In genomic region chr2:45595724-45596435, GRCh38 we compare ENCODE assay signal across 12 cellular contexts. TPM values are rescaled to one million over a fixed set of nuclear protein-coding genes. Genes with fewer than 3 reads are reported as not detected.
DNase-seq lines count a peak whose midpoint lies in the region; ATAC-seq and TF ChIP-seq lines count a peak whose summit lies in the region.
"Had no signal": no experiment of that assay in that cellular context is flagged by ENCODE, and none has a peak within 500 bp of the region (broad histone marks: within the 10 kb centered on the region; RNA-seq: fewer than 3 reads in every experiment).

No MANE protein-coding gene starts in this region.

- peaks cover 15% of the 10 kb centered on the region for H3K79me2 ChIP-seq in GM23248 (ENCODE audit: insufficient read depth)

- H3K27ac Mint-ChIP-seq in naive thymus-derived CD8-positive, alpha-beta T cell = peak overlapping the region in 1 of 10 donors; percentile 61
- H3K27ac Mint-ChIP-seq in activated naive CD4-positive, alpha-beta T cell treated with anti-CD3 and anti-CD28 coated beads for 36 hours = no peak overlapping the region

- peak; percentile 34 to 45 for ATAC-seq in left cardiac atrium
- no peak for ATAC-seq in naive thymus-derived CD8-positive, alpha-beta T cell
- ATAC-seq in GM18868 (IDR thresholded peaks at IDR 0.05; ENCODE audit: unreplicated experiment) = no peak
- ATAC-seq in GM18861 (IDR thresholded peaks at IDR 0.05; ENCODE audit: unreplicated experiment) = no peak
- ATAC-seq: gastroesophageal sphincter had no signal

- peaks cover 0 to 3% (median 0%) of the 10 kb centered on the region in 9 donors for H3K9me3 Mint-ChIP-seq in naive thymus-derived CD8-positive, alpha-beta T cell
- no peaks in the 10 kb centered on the region for H3K9me3 Mint-ChIP-seq in activated naive CD4-positive, alpha-beta T cell treated with anti-CD3 and anti-CD28 coated beads for 36 hours

- no peak overlapping the region for H2AFZ ChIP-seq in GM23248

- H3K9ac ChIP-seq in GM23248 = peak overlapping the region; percentile 9; the same call in 1 of the 2 replicates

- WGBS in GM23248 (ENCODE audit: low coverage in 1 of 2, low lambda C conversion rate in 2 of 2, missing lambda C conversion rate in 2 of 2), 2 experiments = 42 to 48% methylated on average over 4 of the region's 4 CpGs
- WGBS in stomach, 5 donors = 43 to 65% (median 51%) methylated on average over 4 of the region's 4 CpGs

- intact Hi-C loops in ascending aorta (cut with DNase I) = no loop called here
- intact Hi-C loops in left cardiac atrium (cut with DNase I) = no loop called here
- intact Hi-C loops in stomach (cut with DNase I; ENCODE audit: low total_unique reads) = no loop called here
- intact Hi-C loops in activated naive CD4-positive, alpha-beta T cell treated with anti-CD3 and anti-CD28 coated beads for 36 hours (cut with micrococcal nuclease) = no loop called here

- no peak for TF ChIP-seq POLR2A in stomach (IDR thresholded peaks at IDR 0.05)

- no peaks in the 10 kb centered on the region for H4K20me1 ChIP-seq in GM23248 (ENCODE audit: insufficient read depth)

- H3K4me3 ChIP-seq in GM23248 (peak overlapping the region; percentile 32), ascending aorta (no peak overlapping the region), stomach (no peak overlapping the region)
- H3K4me3 ChIP-seq: gastroesophageal sphincter, skin epidermis had no signal

- TF ChIP-seq CTCF in ascending aorta (IDR thresholded peaks at IDR 0.05) = no peak
- no peak for TF ChIP-seq CTCF in stomach (IDR thresholded peaks at IDR 0.05)

- no peaks in the 10 kb centered on the region for H3K27me3 ChIP-seq in GM23248 (replicated peaks; ENCODE audit: insufficient read depth)
- no peaks in the 10 kb centered on the region for H3K27me3 ChIP-seq in ascending aorta
- H3K27me3 ChIP-seq in stomach = no peaks in the 10 kb centered on the region
- H3K27me3 ChIP-seq: gastroesophageal sphincter had no signal

- H3K9me2 ChIP-seq in GM23248 (ENCODE audit: insufficient read depth) = no peaks in the 10 kb centered on the region

- H3K27ac ChIP-seq in GM23248 (peak overlapping the region; percentile 54), ascending aorta (peak overlapping the region in 1 of 2 donors; percentile 8), stomach (peak overlapping the region in 1 of 5 donors; percentile 27)
- H3K27ac ChIP-seq: gastroesophageal sphincter had no signal

- in situ Hi-C loops in GM23248 (cut with MboI) = no loop called here

- DNase-seq in GM23248 = peak; percentile 90
- DNase-seq in ascending aorta (ENCODE audit: low spot score in 2 of 2) = peak; percentile 9 to 83
- peak; percentile 50 for DNase-seq in left cardiac atrium
- peak; percentile 52 for DNase-seq in stomach
- DNase-seq in naive thymus-derived CD8-positive, alpha-beta T cell = no peak
- no peak for DNase-seq in activated naive CD4-positive, alpha-beta T cell treated with anti-CD3 and anti-CD28 coated beads for 36 hours
- DNase-seq: activated CD8-positive, alpha-beta memory T cell treated with anti-CD3 and anti-CD28 coated beads, Interleukin-2, amount 50 U/mL, for 4 hours; DMS79 had no signal

- H3K9me3 ChIP-seq in GM23248 (ENCODE audit: low read depth) = no peaks in the 10 kb centered on the region
- no peaks in the 10 kb centered on the region for H3K9me3 ChIP-seq in ascending aorta
- H3K9me3 ChIP-seq in stomach = no peaks in the 10 kb centered on the region
- H3K9me3 ChIP-seq: gastroesophageal sphincter had no signal

- peaks cover 6 to 32% (median 14%) of the 10 kb centered on the region in 4 donors for H3K4me1 Mint-ChIP-seq in naive thymus-derived CD8-positive, alpha-beta T cell
- peaks cover 17% of the 10 kb centered on the region for H3K4me1 Mint-ChIP-seq in activated naive CD4-positive, alpha-beta T cell treated with anti-CD3 and anti-CD28 coated beads for 36 hours (ENCODE audit: low read depth)

- CTCF ChIA-PET in activated naive CD4-positive, alpha-beta T cell treated with anti-CD3 and anti-CD28 coated beads for 36 hours (lab: Charles Lee) = interaction anchor here (1.2 kb wide), 1 partner anchor 10 kb away, joined by 3 read pairs; no protein-coding TSS in a partner anchor

- POLR2A ChIA-PET in naive thymus-derived CD8-positive, alpha-beta T cell (lab: Charles Lee) = no interaction called here

- no peak for TF ChIP-seq EP300 in stomach (IDR thresholded peaks at IDR 0.05)

- peaks cover 18% of the 10 kb centered on the region; the same call in 1 of the 2 replicates for H3F3A ChIP-seq in GM23248 (ENCODE audit: insufficient read depth)

- no peaks in the 10 kb centered on the region for H3K27me3 Mint-ChIP-seq in naive thymus-derived CD8-positive, alpha-beta T cell
- H3K27me3 Mint-ChIP-seq in activated naive CD4-positive, alpha-beta T cell treated with anti-CD3 and anti-CD28 coated beads for 36 hours (ENCODE audit: low read depth) = no peaks in the 10 kb centered on the region

- peaks cover 17 to 88% (median 46%) of the 10 kb centered on the region in 3 donors for H3K36me3 Mint-ChIP-seq in naive thymus-derived CD8-positive, alpha-beta T cell
- H3K36me3 Mint-ChIP-seq in activated naive CD4-positive, alpha-beta T cell treated with anti-CD3 and anti-CD28 coated beads for 36 hours (ENCODE audit: low read depth) = peaks cover 52% of the 10 kb centered on the region

- H3K4me1 ChIP-seq in GM23248 (ENCODE audit: insufficient read depth) (peaks cover 26% of the 10 kb centered on the region), ascending aorta (peaks cover 0 to 5% of the 10 kb centered on the region in 2 donors), stomach (peaks cover 0 to 22% (median 13%) of the 10 kb centered on the region in 4 donors)

- H3K36me3 ChIP-seq in GM23248 (ENCODE audit: low read depth) = peaks cover 3% of the 10 kb centered on the region; the same call in 1 of the 2 replicates
- H3K36me3 ChIP-seq in ascending aorta = peaks cover 13 to 25% of the 10 kb centered on the region in 2 donors
- H3K36me3 ChIP-seq in stomach = peaks cover 10 to 57% (median 44%) of the 10 kb centered on the region in 4 donors

- no peak overlapping the region for H3K4me3 Mint-ChIP-seq in naive thymus-derived CD8-positive, alpha-beta T cell
- H3K4me3 Mint-ChIP-seq in activated naive CD4-positive, alpha-beta T cell treated with anti-CD3 and anti-CD28 coated beads for 36 hours = no peak overlapping the region

- peak overlapping the region; percentile 66 for H3K4me2 ChIP-seq in GM23248 (ENCODE audit: unreplicated experiment)

RNA-seq across cellular contexts. Expression of gene SRBD1, which starts 15.2 kb away (rescaled TPM):
- total RNA-seq in GM23248 (2014; rRNA removed; shearing (Covaris generic)) = 13.0 and 19.2 TPM in 2 replicates
- 8.1 and 9.9 TPM in 2 replicates for polyA plus RNA-seq in GM23248 (2016; fragmentation: Nextera tagmentation; extraction: Ambion mirVana)
- total RNA-seq in ascending aorta = 7.6 TPM
- total RNA-seq in left cardiac atrium = 10 to 100 TPM in 1 of 2 donors, 1 to 10 TPM in 1; 8.8 to 13.2 TPM
- total RNA-seq in stomach = 10 to 100 TPM; 21.0 to 45.7 (median 37.1) TPM
- polyA plus RNA-seq in stomach = 1 to 10 TPM; 4.4 to 7.0 (median 6.2) TPM
- 10 to 100 TPM; 24.5 to 26.3 TPM for total RNA-seq in naive thymus-derived CD8-positive, alpha-beta T cell
- polyA plus RNA-seq in naive thymus-derived CD8-positive, alpha-beta T cell = 10 to 100 TPM; 13.2 to 14.5 (median 14.4) TPM
- 10 to 100 TPM; 21.3 to 22.6 TPM for total RNA-seq in activated naive CD4-positive, alpha-beta T cell treated with anti-CD3 and anti-CD28 coated beads for 36 hours

RNA-seq across cellular contexts. Expression of gene PRKCE, which starts 55.6 kb away (rescaled TPM):
- total RNA-seq in GM23248 (2014; rRNA removed; shearing (Covaris generic)) = 5.9 and 15.7 TPM in 2 replicates
- polyA plus RNA-seq in GM23248 (2016; fragmentation: Nextera tagmentation; extraction: Ambion mirVana) (7.0 TPM in 2 replicates), stomach (1 to 10 TPM; 2.0 to 2.9 (median 2.1) TPM)
- total RNA-seq in ascending aorta (4.6 TPM), left cardiac atrium (10 to 100 TPM; 17.9 to 24.8 TPM), stomach (10 to 100 TPM in 4 of 5 donors, 1 to 10 TPM in 1; 9.8 to 92.0 (median 25.2) TPM)
- total RNA-seq in naive thymus-derived CD8-positive, alpha-beta T cell = 10 to 100 TPM; 19.1 to 20.2 TPM
- 1 to 10 TPM; 1.6 to 2.7 (median 2.4) TPM for polyA plus RNA-seq in naive thymus-derived CD8-positive, alpha-beta T cell
- total RNA-seq in activated naive CD4-positive, alpha-beta T cell treated with anti-CD3 and anti-CD28 coated beads for 36 hours = 10 to 100 TPM in 1 of 2 experiments, 1 to 10 TPM in 1; 9.4 to 10.6 TPM

Comparison
In these comparisons a context has a peak if more than half of its experiments do, and no peak if none do; other contexts are left out.
1. DNase-seq: peak in GM23248 (single experiment), ascending aorta (2 of 2), left cardiac atrium (single experiment) and stomach (single experiment); none in naive thymus-derived CD8-positive, alpha-beta T cell (0 of 10) and activated naive CD4-positive, alpha-beta T cell treated with anti-CD3 and anti-CD28 coated beads for 36 hours (single experiment).
2. ATAC-seq: peak in left cardiac atrium (2 of 2); none in naive thymus-derived CD8-positive, alpha-beta T cell (0 of 2), GM18868 (single experiment) and GM18861 (single experiment).